ENCODE assay signal across 12 cellular contexts in the genomic region with DNA sequence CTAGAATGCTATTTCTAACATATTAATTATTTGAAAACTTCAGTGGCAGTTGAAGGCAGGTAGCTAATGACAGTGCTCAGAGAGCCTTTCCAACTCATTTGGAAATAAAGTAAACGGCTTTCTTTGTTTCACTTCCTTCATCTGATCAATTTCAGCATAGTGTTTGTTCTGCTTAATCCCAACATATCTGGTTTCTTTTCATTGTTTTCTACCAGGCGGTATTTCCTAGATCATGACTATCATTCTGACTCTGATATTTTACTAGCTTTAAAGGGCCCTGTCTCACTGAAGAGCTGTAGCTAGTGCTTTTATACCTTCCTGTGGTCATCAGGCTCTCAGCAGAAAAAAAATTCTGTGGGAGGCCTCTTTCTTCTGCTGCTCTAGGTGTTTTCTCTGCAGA.
DNase-seq lines count a peak whose midpoint lies in the region; ATAC-seq and TF ChIP-seq lines count a peak whose summit lies in the region.
"Had no signal": no experiment of that assay in that cellular context is flagged by ENCODE, and none has a peak within 500 bp of the region (broad histone marks: within the 10 kb centered on the region; RNA-seq: fewer than 3 reads in every experiment).

No MANE protein-coding gene starts in this region.

- no peak for TF ChIP-seq POLR2A in transverse colon (IDR thresholded peaks at IDR 0.05)
- no peak for TF ChIP-seq POLR2A in gastroesophageal sphincter (IDR thresholded peaks at IDR 0.05)

- no peak for TF ChIP-seq CTCF in GM13976 (IDR thresholded peaks at IDR 0.05; ENCODE audit: borderline replicate concordance, control extremely low read depth, extremely low read depth, insufficient read depth, missing control alignments)
- TF ChIP-seq CTCF in omental fat pad (IDR thresholded peaks at IDR 0.05): no peak
- no peak for TF ChIP-seq CTCF in transverse colon (IDR thresholded peaks at IDR 0.05)
- TF ChIP-seq CTCF in gastroesophageal sphincter (IDR thresholded peaks at IDR 0.05): no peak

- H3K9me3 ChIP-seq in transverse colon: no peaks in the 10 kb centered on the region
- H3K9me3 ChIP-seq in gastroesophageal sphincter: no peaks in the 10 kb centered on the region
- H3K9me3 ChIP-seq: SK-N-SH had no signal

- H3K27me3 ChIP-seq in transverse colon: no peaks in the 10 kb centered on the region
- no peaks in the 10 kb centered on the region for H3K27me3 ChIP-seq in gastroesophageal sphincter

- intact Hi-C loops in transverse colon (cut with DNase I; ENCODE audit: low total_unique reads): no loop called here

- TF ChIP-seq EP300 in transverse colon (IDR thresholded peaks at IDR 0.05; ENCODE audit: low read depth) (no peak), gastroesophageal sphincter (IDR thresholded peaks at IDR 0.05) (no peak)

- peak; percentile 94 for ATAC-seq in GM21360 (IDR thresholded peaks at IDR 0.05; ENCODE audit: unreplicated experiment)
- ATAC-seq in HG03060 (IDR thresholded peaks at IDR 0.05; ENCODE audit: low read depth, unreplicated experiment): peak; percentile 92
- no peak for ATAC-seq in omental fat pad (ENCODE audit: low FRiP score)
- no peak for ATAC-seq in HG03439 (IDR thresholded peaks at IDR 0.05; ENCODE audit: unreplicated experiment)
- no peak for ATAC-seq in gastroesophageal sphincter

- in situ Hi-C loops in GM13976 (cut with MboI; ENCODE audit: low sequenced_read_pairs, unreplicated experiment): no loop called here
- in situ Hi-C loops in transverse colon (cut with MboI; ENCODE audit: low pct_ligation_motif_present in 1 of 4, low pct_unique_long_range_greater_than_20kb in 1 of 4, low sequenced_read_pairs in 3 of 4): no loop called here

- H3K36me3 ChIP-seq in transverse colon: no peaks in the 10 kb centered on the region
- no peaks in the 10 kb centered on the region for H3K36me3 ChIP-seq in gastroesophageal sphincter

- DNase-seq in GM13976 (ENCODE audit: low spot score) (peak; percentile 30), NCI-H69 (lab: John Stamatoyannopoulos, UW) (peak; percentile 47), omental fat pad (ENCODE audit: low spot score) (no peak), transverse colon (no peak)
- DNase-seq: activated T-cell treated with anti-CD3 and anti-CD28 coated beads for 4 hours; C1 segment of cervical spinal cord; SK-N-SH; stimulated activated CD4-positive, alpha-beta T cell treated with anti-CD3 and anti-CD28 coated beads, Interleukin-12 subunit alpha, Interleukin-12 subunit beta, amount 100 ng/mL, for 4 hours had no signal

- H3K4me1 ChIP-seq in transverse colon (peaks cover 0 to 29% (median 8%) of the 10 kb centered on the region in 4 donors), gastroesophageal sphincter (no peaks in the 10 kb centered on the region)

- WGBS in transverse colon (ENCODE audit: low coverage in 1 of 2), 2 donors: 30 to 59% methylated on average over 2 of the region's 2 CpGs
- WGBS in gastroesophageal sphincter (ENCODE audit: low coverage in 1 of 2), 2 donors: 59 to 68% methylated on average over 2 of the region's 2 CpGs

- H3K4me3 ChIP-seq in transverse colon (no peak overlapping the region), gastroesophageal sphincter (no peak overlapping the region)

- no peak overlapping the region for H3K27ac ChIP-seq in transverse colon
- H3K27ac ChIP-seq in gastroesophageal sphincter: no peak overlapping the region

Comparison
In these comparisons a context has a peak if more than half of its experiments do, and no peak if none do; other contexts are left out.
1. DNase-seq: peak in GM13976 (single experiment) and NCI-H69 (single experiment); none in omental fat pad (single experiment) and transverse colon (single experiment).
2. ATAC-seq: peak in GM21360 (single experiment) and HG03060 (single experiment); none in omental fat pad (single experiment), HG03439 (single experiment) and gastroesophageal sphincter (single experiment).